ENCODE assay signal across 1 cellular context in genomic region chr19:18007939-18008673, GRCh38.
TF ChIP-seq lines count a peak whose summit lies in the region.

Gene ARRDC2 (plus strand): TSS chr19:18008170. CDS start chr19:18008311, 141 bp downstream.

TF ChIP-seq in IMR-90, 13 proteins besides CTCF, POLR2A, EP300 and RAD21 (continued from another document):
- TF ChIP-seq, protein P1, sequence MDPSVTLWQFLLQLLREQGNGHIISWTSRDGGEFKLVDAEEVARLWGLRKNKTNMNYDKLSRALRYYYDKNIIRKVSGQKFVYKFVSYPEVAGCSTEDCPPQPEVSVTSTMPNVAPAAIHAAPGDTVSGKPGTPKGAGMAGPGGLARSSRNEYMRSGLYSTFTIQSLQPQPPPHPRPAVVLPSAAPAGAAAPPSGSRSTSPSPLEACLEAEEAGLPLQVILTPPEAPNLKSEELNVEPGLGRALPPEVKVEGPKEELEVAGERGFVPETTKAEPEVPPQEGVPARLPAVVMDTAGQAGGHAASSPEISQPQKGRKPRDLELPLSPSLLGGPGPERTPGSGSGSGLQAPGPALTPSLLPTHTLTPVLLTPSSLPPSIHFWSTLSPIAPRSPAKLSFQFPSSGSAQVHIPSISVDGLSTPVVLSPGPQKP (IDR thresholded peaks at IDR 0.05; ENCODE audit: borderline replicate concordance, low read depth, low read length), result no peak
- TF ChIP-seq BHLHE40 (IDR thresholded peaks at IDR 0.05; ENCODE audit: low read depth, low read length) (no peak), SMC3 (IDR thresholded peaks at IDR 0.05; ENCODE audit: low read depth, low read length) (no peak), CEBPB (IDR thresholded peaks at IDR 0.05; ENCODE audit: low read depth, low read length) (no peak), NFE2L2 (IDR thresholded peaks at IDR 0.05; ENCODE audit: low read depth, low read length) (no peak), MAZ (IDR thresholded peaks at IDR 0.05; ENCODE audit: borderline replicate concordance, low read depth, low read length) (peak; percentile 47; the same call in 1 of the 2 replicates)
TF ChIP-seq in IMR-90: peak in this region for 3.
